30 cellular contexts compared by ENCODE assay signal in the genomic region with DNA sequence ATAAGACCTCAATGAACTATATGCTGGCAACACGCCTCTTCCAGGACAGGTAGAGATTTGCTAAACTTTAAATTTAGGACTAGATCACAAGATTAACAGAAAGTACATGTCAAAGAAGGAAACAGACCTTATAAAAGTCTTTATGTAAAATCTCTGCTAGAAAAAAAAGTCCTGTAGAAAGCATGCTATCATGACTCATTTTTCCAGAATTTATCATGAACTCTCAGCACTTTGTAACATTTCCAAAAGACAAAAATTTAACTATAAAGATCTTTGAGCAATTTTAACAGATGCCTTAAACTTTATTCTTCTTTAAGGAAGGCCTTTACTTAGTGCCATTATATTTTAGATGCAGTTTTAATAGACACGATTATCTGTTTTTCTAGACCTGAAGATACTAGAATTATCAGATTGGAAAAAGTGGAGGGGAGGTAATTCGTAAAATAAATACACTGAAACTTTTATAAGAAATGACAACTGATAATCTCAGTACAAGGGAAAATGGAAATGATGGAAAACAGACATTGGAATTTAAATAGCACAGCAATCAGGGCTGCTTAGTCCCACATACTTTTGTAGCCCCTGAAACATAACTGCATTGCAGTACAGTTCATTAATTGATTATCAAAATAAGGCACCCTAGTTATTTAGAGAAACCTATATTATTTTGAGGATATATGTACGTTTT.
DNase-seq lines count a peak whose midpoint lies in the region; ATAC-seq, FAIRE-seq and TF ChIP-seq lines count a peak whose summit lies in the region.
"Had no signal": no experiment of that assay in that cellular context is flagged by ENCODE, and none has a peak within 500 bp of the region (broad histone marks: within the 10 kb centered on the region; RNA-seq: fewer than 3 reads in every experiment).

No MANE protein-coding gene starts in this region.

- H3K4me3 ChIP-seq in left ventricle myocardium inferior: no peak overlapping the region
- no peak overlapping the region for H3K4me3 ChIP-seq in keratinocyte (ENCODE audit: control insufficient read depth in 2 of 3, extremely low read depth in 1 of 3, insufficient read depth in 2 of 3, low read depth in 1 of 3, low read length in 3 of 3)
- no peak overlapping the region for H3K4me3 ChIP-seq in effector memory CD4-positive, alpha-beta T cell (ENCODE audit: insufficient read depth, low read depth, low read length, poor library complexity, severe bottlenecking)
- H3K4me3 ChIP-seq: gastroesophageal sphincter, psoas muscle had no signal

- peak; percentile 46 for FAIRE-seq in keratinocyte (lab: Jason Lieb, UNC)
- FAIRE-seq: endothelial cell of umbilical vein, H1, HTR-8/SVneo, TTC549 had no signal

- H3K27ac ChIP-seq in left ventricle myocardium inferior (replicated peaks): peak overlapping the region; percentile 48
- no peak overlapping the region for H3K27ac ChIP-seq in keratinocyte (ENCODE audit: control insufficient read depth, insufficient read depth, low read length)
- no peak overlapping the region for H3K27ac ChIP-seq in effector memory CD4-positive, alpha-beta T cell (ENCODE audit: insufficient read depth, low read length, poor library complexity, severe bottlenecking)
- H3K27ac ChIP-seq: gastroesophageal sphincter, psoas muscle had no signal

- TF ChIP-seq CTCF in left ventricle myocardium inferior (IDR thresholded peaks at IDR 0.05; ENCODE audit: borderline replicate concordance) (no peak), keratinocyte (optimal IDR thresholded peaks at IDR 0.05 in 1 of 3, IDR thresholded peaks at IDR 0.05 in 1 of 3, conservative IDR thresholded peaks at IDR 0.05 in 1 of 3; ENCODE audit: extremely low read depth in 1 of 3, insufficient read depth in 2 of 3, low read length in 3 of 3) (no peak)

- peaks cover 4% of the 10 kb centered on the region for H3K36me3 Mint-ChIP-seq in central memory CD8-positive, alpha-beta T cell (ENCODE audit: insufficient read depth)

- H3K27me3 ChIP-seq in left ventricle myocardium inferior (ENCODE audit: low read depth) (no peaks in the 10 kb centered on the region), keratinocyte (ENCODE audit: control insufficient read depth, extremely low read depth, insufficient read depth, low read length) (no peaks in the 10 kb centered on the region)
- no peaks in the 10 kb centered on the region for H3K27me3 ChIP-seq in effector memory CD4-positive, alpha-beta T cell (replicated peaks; ENCODE audit: control insufficient read depth, insufficient read depth, low read length, poor library complexity, severe bottlenecking)
- H3K27me3 ChIP-seq: gastroesophageal sphincter had no signal

- DNase-seq in left ventricle myocardium inferior: no peak
- no peak for DNase-seq in cardiac septum (ENCODE audit: low spot score)
- no peak for DNase-seq in central memory CD8-positive, alpha-beta T cell (ENCODE audit: low spot score in 2 of 2)
- no peak for DNase-seq in keratinocyte (ENCODE audit: low read depth, low spot score)
- DNase-seq in ACHN: no peak
- no peak for DNase-seq in effector memory CD4-positive, alpha-beta T cell
- DNase-seq in medulla oblongata (ENCODE audit: extremely low spot score): no peak
- DNase-seq: 8988T; activated CD4-positive, alpha-beta T cell treated with anti-CD3 and anti-CD28 coated beads for 36 hours; C1 segment of cervical spinal cord; cortex of kidney; Karpas-422; NCI-H1930; NCI-H226; OCI-M1; psoas muscle; Right ventricle myocardium superior; trophoblast cell had no signal

- intact Hi-C loops in left ventricle myocardium inferior (cut with micrococcal nuclease) (no loop called here), cardiac septum (cut with DNase I) (no loop called here)

- H3K79me2 ChIP-seq in keratinocyte (ENCODE audit: control insufficient read depth, insufficient read depth, low read length): no peaks in the 10 kb centered on the region

- H3K4me3 Mint-ChIP-seq in central memory CD8-positive, alpha-beta T cell: no peak overlapping the region
- H3K4me3 Mint-ChIP-seq: activated CD4-positive, alpha-beta T cell treated with anti-CD3 and anti-CD28 coated beads for 36 hours; activated naive CD8-positive, alpha-beta T cell; activated T-helper 17 cell treated with anti-CD3 and anti-CD28 coated beads, Interleukin-2, amount 50 U/mL, for 72 hours; brain; neural crest cell; stimulated activated naive CD8-positive, alpha-beta T cell treated with anti-CD3 and anti-CD28 coated beads, Interleukin-15, Interleukin-2, amounts not matched to agents 100 ng/mL and 50 ng/mL, for 24 hours had no signal

- peak overlapping the region; percentile 33 for H3K27ac Mint-ChIP-seq in central memory CD8-positive, alpha-beta T cell (ENCODE audit: low read depth)
- H3K27ac Mint-ChIP-seq: activated CD4-positive, alpha-beta T cell treated with anti-CD3 and anti-CD28 coated beads for 36 hours; activated naive CD8-positive, alpha-beta T cell; activated T-helper 17 cell treated with anti-CD3 and anti-CD28 coated beads, Interleukin-2, amount 50 U/mL, for 72 hours; stimulated activated naive CD8-positive, alpha-beta T cell treated with anti-CD3 and anti-CD28 coated beads, Interleukin-15, Interleukin-2, amounts not matched to agents 100 ng/mL and 50 ng/mL, for 24 hours had no signal

- ATAC-seq in central memory CD8-positive, alpha-beta T cell (replicated peaks; ENCODE audit: extremely low read depth, poor library complexity, severe bottlenecking): no peak
- no peak for ATAC-seq in HG03571 (IDR thresholded peaks at IDR 0.05; ENCODE audit: unreplicated experiment)
- ATAC-seq: activated CD4-positive, alpha-beta T cell treated with anti-CD3 and anti-CD28 coated beads for 36 hours; activated T-helper 17 cell treated with anti-CD3 and anti-CD28 coated beads, Interleukin-2, amount 50 U/mL, for 72 hours; gastroesophageal sphincter; left lobe of liver; psoas muscle had no signal

- H3K9me3 ChIP-seq in left ventricle myocardium inferior (replicated peaks): no peaks in the 10 kb centered on the region
- H3K9me3 ChIP-seq in keratinocyte (ENCODE audit: control insufficient read depth, low read depth, low read length): no peaks in the 10 kb centered on the region
- H3K9me3 ChIP-seq in effector memory CD4-positive, alpha-beta T cell (ENCODE audit: control insufficient read depth, low read length): no peaks in the 10 kb centered on the region
- H3K9me3 ChIP-seq: gastroesophageal sphincter, psoas muscle had no signal

- H2AFZ ChIP-seq in keratinocyte (ENCODE audit: control insufficient read depth, low read length): no peak overlapping the region

- H3K4me1 ChIP-seq in left ventricle myocardium inferior: peaks cover 4% of the 10 kb centered on the region
- H3K4me1 ChIP-seq in keratinocyte (ENCODE audit: control insufficient read depth, extremely low read depth, insufficient read depth, low read length): no peaks in the 10 kb centered on the region
- H3K4me1 ChIP-seq in effector memory CD4-positive, alpha-beta T cell (ENCODE audit: control insufficient read depth, insufficient read depth, low read length, poor library complexity, severe bottlenecking): no peaks in the 10 kb centered on the region
- H3K4me1 ChIP-seq: gastroesophageal sphincter had no signal

- H3K36me3 ChIP-seq in left ventricle myocardium inferior: peaks cover 23% of the 10 kb centered on the region
- peaks cover 3 to 5% of the 10 kb centered on the region in 2 experiments for H3K36me3 ChIP-seq in keratinocyte (ENCODE audit: control insufficient read depth in 2 of 2, extremely low read depth in 1 of 2, insufficient read depth in 2 of 2, low read length in 2 of 2)
- H3K36me3 ChIP-seq in effector memory CD4-positive, alpha-beta T cell (ENCODE audit: control insufficient read depth, insufficient read depth, low read length): peaks cover 7% of the 10 kb centered on the region

- no peak overlapping the region for H3K4me2 ChIP-seq in keratinocyte (ENCODE audit: control insufficient read depth, extremely low read depth, insufficient read depth, low read depth, low read length)

- H3K4me1 Mint-ChIP-seq in central memory CD8-positive, alpha-beta T cell: no peaks in the 10 kb centered on the region
- H3K4me1 Mint-ChIP-seq: activated CD4-positive, alpha-beta T cell treated with anti-CD3 and anti-CD28 coated beads for 36 hours; activated T-helper 17 cell treated with anti-CD3 and anti-CD28 coated beads, Interleukin-2, amount 50 U/mL, for 72 hours had no signal

- H3K9ac ChIP-seq in keratinocyte (ENCODE audit: control insufficient read depth, extremely low read depth, insufficient read depth, low read length): no peak overlapping the region

- H4K20me1 ChIP-seq in keratinocyte (ENCODE audit: control insufficient read depth, extremely low read depth, insufficient read depth, low read length): no peaks in the 10 kb centered on the region

- dilution Hi-C loops in keratinocyte (cut with MboI; ENCODE audit: extremely low pct_ligation_motif_present, low sequenced_read_pairs): no loop called here

- H3K9me1 ChIP-seq in keratinocyte (ENCODE audit: control insufficient read depth, extremely low read depth, insufficient read depth, low read length): no peaks in the 10 kb centered on the region

- in situ Hi-C loops in ACHN (cut with HindIII; ENCODE audit: low pct_ligation_motif_present, low pct_unique_long_range_greater_than_20kb, low sequenced_read_pairs): no loop called here

- H3K9me3 Mint-ChIP-seq in central memory CD8-positive, alpha-beta T cell: no peaks in the 10 kb centered on the region
- H3K9me3 Mint-ChIP-seq: activated T-helper 17 cell treated with anti-CD3 and anti-CD28 coated beads, Interleukin-2, amount 50 U/mL, for 72 hours; brain; neural crest cell; stimulated activated naive CD8-positive, alpha-beta T cell treated with anti-CD3 and anti-CD28 coated beads, Interleukin-15, Interleukin-2, amounts not matched to agents 100 ng/mL and 50 ng/mL, for 24 hours had no signal

- H3K27me3 Mint-ChIP-seq in central memory CD8-positive, alpha-beta T cell: no peaks in the 10 kb centered on the region
- H3K27me3 Mint-ChIP-seq: activated CD4-positive, alpha-beta T cell treated with anti-CD3 and anti-CD28 coated beads for 36 hours; activated naive CD8-positive, alpha-beta T cell; activated T-helper 17 cell treated with anti-CD3 and anti-CD28 coated beads, Interleukin-2, amount 50 U/mL, for 72 hours; brain; stimulated activated naive CD8-positive, alpha-beta T cell treated with anti-CD3 and anti-CD28 coated beads, Interleukin-15, Interleukin-2, amounts not matched to agents 100 ng/mL and 50 ng/mL, for 24 hours had no signal
